ENCODE assay signal across 23 cellular contexts in genomic region chr17:6453279-6454024, GRCh38. TPM values are rescaled to one million over a fixed set of nuclear protein-coding genes. Genes with fewer than 3 reads are reported as not detected.
DNase-seq lines count a peak whose midpoint lies in the region; ATAC-seq lines count a peak whose summit lies in the region.
"Had no signal": no experiment of that assay in that cellular context is flagged by ENCODE, and none has a peak within 500 bp of the region (broad histone marks: within the 10 kb centered on the region; RNA-seq: fewer than 3 reads in every experiment).

No MANE protein-coding gene starts in this region.

- H3K9me3 Mint-ChIP-seq in activated naive CD4-positive, alpha-beta T cell treated with anti-CD3 and anti-CD28 coated beads, Interleukin-2, amount 50 U/mL, for 24 hours: no peaks in the 10 kb centered on the region
- no peaks in the 10 kb centered on the region for H3K9me3 Mint-ChIP-seq in memory B cell
- H3K9me3 Mint-ChIP-seq in stimulated activated memory B cell treated with anti-CD40 and anti-IgM and Interleukin-4, amounts not matched to agents 10 μg/mL and 1 μg/mL and 100 μg/mL, for 72 hours: no peaks in the 10 kb centered on the region
- H3K9me3 Mint-ChIP-seq: activated T-helper 1 cell treated with anti-CD3 and anti-CD28 coated beads, Interleukin-12 subunit alpha, Interleukin-12 subunit beta, Interleukin-2, Interleukin-4 antibody, amounts not matched to agents 30 ng/mL and 10 ng/mL and 1 ng/mL, durations not matched to agents 14 hours and 24 hours and 36 hours had no signal

- H3K4me3 ChIP-seq in Karpas-422 (ENCODE audit: low read length): no peak overlapping the region
- H3K4me3 ChIP-seq: gastroesophageal sphincter had no signal

- peak overlapping the region; percentile 47 for H3K4me3 Mint-ChIP-seq in activated naive CD4-positive, alpha-beta T cell treated with anti-CD3 and anti-CD28 coated beads, Interleukin-2, amount 50 U/mL, for 24 hours
- H3K4me3 Mint-ChIP-seq in memory B cell: no peak overlapping the region
- H3K4me3 Mint-ChIP-seq in stimulated activated memory B cell treated with anti-CD40 and anti-IgM and Interleukin-4, amounts not matched to agents 10 μg/mL and 1 μg/mL and 100 μg/mL, for 72 hours: no peak overlapping the region
- H3K4me3 Mint-ChIP-seq: activated T-helper 1 cell treated with anti-CD3 and anti-CD28 coated beads, Interleukin-12 subunit alpha, Interleukin-12 subunit beta, Interleukin-2, Interleukin-4 antibody, amounts not matched to agents 30 ng/mL and 10 ng/mL and 1 ng/mL, durations not matched to agents 14 hours and 24 hours and 36 hours had no signal

- no peak overlapping the region for H3K27ac Mint-ChIP-seq in activated naive CD4-positive, alpha-beta T cell treated with anti-CD3 and anti-CD28 coated beads, Interleukin-2, amount 50 U/mL, for 24 hours
- peak overlapping the region; percentile 2 for H3K27ac Mint-ChIP-seq in memory B cell
- peak overlapping the region; percentile 6 for H3K27ac Mint-ChIP-seq in stimulated activated memory B cell treated with anti-CD40 and anti-IgM and Interleukin-4, amounts not matched to agents 10 μg/mL and 1 μg/mL and 100 μg/mL, for 72 hours
- H3K27ac Mint-ChIP-seq: activated T-helper 1 cell treated with anti-CD3 and anti-CD28 coated beads, Interleukin-12 subunit alpha, Interleukin-12 subunit beta, Interleukin-2, Interleukin-4 antibody, amounts not matched to agents 30 ng/mL and 10 ng/mL and 1 ng/mL, durations not matched to agents 14 hours and 24 hours and 36 hours had no signal

- H3K4me2 ChIP-seq in Karpas-422 (ENCODE audit: low read depth, low read length, poor library complexity, severe bottlenecking): no peak overlapping the region

- H3K9me2 ChIP-seq in Karpas-422 (replicated peaks; ENCODE audit: insufficient read depth, low read length): no peaks in the 10 kb centered on the region

- H3K27ac ChIP-seq in Karpas-422 (ENCODE audit: low read length): no peak overlapping the region
- H3K27ac ChIP-seq: gastroesophageal sphincter had no signal

- no peaks in the 10 kb centered on the region for H3K36me3 Mint-ChIP-seq in activated naive CD4-positive, alpha-beta T cell treated with anti-CD3 and anti-CD28 coated beads, Interleukin-2, amount 50 U/mL, for 24 hours
- H3K36me3 Mint-ChIP-seq in memory B cell: no peaks in the 10 kb centered on the region
- no peaks in the 10 kb centered on the region for H3K36me3 Mint-ChIP-seq in stimulated activated memory B cell treated with anti-CD40 and anti-IgM and Interleukin-4, amounts not matched to agents 10 μg/mL and 1 μg/mL and 100 μg/mL, for 72 hours

- no peaks in the 10 kb centered on the region for H3K79me2 ChIP-seq in Karpas-422 (ENCODE audit: low read length)

- H3K9me3 ChIP-seq in Karpas-422 (ENCODE audit: low read length): no peaks in the 10 kb centered on the region
- H3K9me3 ChIP-seq: gastroesophageal sphincter had no signal

- ATAC-seq in memory B cell (ENCODE audit: low read depth) (no peak), esophagus mucosa (no peak)
- ATAC-seq in stimulated activated memory B cell treated with anti-CD40 and anti-IgM and Interleukin-4, amounts not matched to agents 10 μg/mL and 1 μg/mL and 100 μg/mL, for 72 hours: no peak
- ATAC-seq: gastroesophageal sphincter had no signal

- H3K4me1 ChIP-seq in Karpas-422 (ENCODE audit: low read length): no peaks in the 10 kb centered on the region

- no peaks in the 10 kb centered on the region for H3K36me3 ChIP-seq in Karpas-422 (ENCODE audit: insufficient read depth, low read length)

- H3K27me3 Mint-ChIP-seq in activated naive CD4-positive, alpha-beta T cell treated with anti-CD3 and anti-CD28 coated beads, Interleukin-2, amount 50 U/mL, for 24 hours: no peaks in the 10 kb centered on the region
- no peaks in the 10 kb centered on the region for H3K27me3 Mint-ChIP-seq in memory B cell
- H3K27me3 Mint-ChIP-seq in stimulated activated memory B cell treated with anti-CD40 and anti-IgM and Interleukin-4, amounts not matched to agents 10 μg/mL and 1 μg/mL and 100 μg/mL, for 72 hours: no peaks in the 10 kb centered on the region

- H3K9ac ChIP-seq in Karpas-422 (ENCODE audit: low read length): no peak overlapping the region

- H4K20me1 ChIP-seq in Karpas-422 (ENCODE audit: insufficient read depth, low read depth, low read length): peaks cover 35% of the 10 kb centered on the region

- peaks cover 24% of the 10 kb centered on the region for H3K4me1 Mint-ChIP-seq in activated naive CD4-positive, alpha-beta T cell treated with anti-CD3 and anti-CD28 coated beads, Interleukin-2, amount 50 U/mL, for 24 hours
- peaks cover 35% of the 10 kb centered on the region for H3K4me1 Mint-ChIP-seq in memory B cell
- H3K4me1 Mint-ChIP-seq in stimulated activated memory B cell treated with anti-CD40 and anti-IgM and Interleukin-4, amounts not matched to agents 10 μg/mL and 1 μg/mL and 100 μg/mL, for 72 hours: peaks cover 49% of the 10 kb centered on the region

- H2AFZ ChIP-seq in Karpas-422 (ENCODE audit: low read length): no peak overlapping the region

- no peaks in the 10 kb centered on the region for H3K27me3 ChIP-seq in Karpas-422 (ENCODE audit: low read length)

- no peak for DNase-seq in activated naive CD4-positive, alpha-beta T cell (lab: John Stamatoyannopoulos, UW)
- peak; percentile 45 for DNase-seq in SK-N-DZ (ENCODE audit: low spot score)
- no peak for DNase-seq in memory B cell (ENCODE audit: low spot score in 2 of 2)
- DNase-seq in hepatic stellate cell (ENCODE audit: low spot score): no peak
- no peak for DNase-seq in Karpas-422
- DNase-seq: activated CD4-positive, CD25-positive, alpha-beta regulatory T cell; activated CD8-positive, alpha-beta memory T cell treated with anti-CD3 and anti-CD28 coated beads for 24 hours; C1 segment of cervical spinal cord; dermis blood vessel endothelial cell; DMS79; NCI-H187; NCI-H510A; SHP77 treated with DMSO at 0.1 percent for 48 hours; T-helper 2 cell had no signal

RNA-seq across cellular contexts. Expression of gene PIMREG, which starts 9.2 kb away (rescaled TPM):
- polyA plus RNA-seq in SK-N-DZ (2014; cell fraction: cytosol; rRNA removed): 446 and 481 TPM in 2 replicates
- polyA plus RNA-seq in SK-N-DZ (2014; cell fraction: nucleus; rRNA removed): 381 and 425 TPM in 2 replicates
- 4.8 TPM for total RNA-seq in esophagus mucosa
- not detected in 2 replicates for total RNA-seq in Karpas-422 (2014; rRNA removed; shearing (Covaris generic); ENCODE audit: low replicate concordance)

RNA-seq across cellular contexts. Expression of gene AIPL1, which starts 18.5 kb away (rescaled TPM):
- polyA plus RNA-seq in SK-N-DZ (2014; cell fraction: cytosol; rRNA removed): not detected in 2 replicates
- 0.31 TPM in 1 of 2 replicates, not detected in the other for polyA plus RNA-seq in SK-N-DZ (2014; cell fraction: nucleus; rRNA removed)
- not detected for total RNA-seq in esophagus mucosa
- not detected in 2 replicates for total RNA-seq in Karpas-422 (2014; rRNA removed; shearing (Covaris generic); ENCODE audit: low replicate concordance)
- total RNA-seq: activated T-helper 1 cell treated with anti-CD3 and anti-CD28 coated beads, Interleukin-12 subunit alpha, Interleukin-12 subunit beta, Interleukin-2, Interleukin-4 antibody, amounts not matched to agents 30 ng/mL and 10 ng/mL and 1 ng/mL, durations not matched to agents 14 hours and 24 hours and 36 hours; bronchial epithelial cell; dermis blood vessel endothelial cell; gastroesophageal sphincter; H4; liver; pulmonary artery endothelial cell had no signal
- polyA plus RNA-seq: liver had no signal
